In genomic region chr4:94339779-94340178, GRCh38 we compare ENCODE assay signal across 17 cellular contexts. TPM values are rescaled to one million over a fixed set of nuclear protein-coding genes. Genes with fewer than 3 reads are reported as not detected.
DNase-seq lines count a peak whose midpoint lies in the region; ATAC-seq and TF ChIP-seq lines count a peak whose summit lies in the region.
"Had no signal": no experiment of that assay in that cellular context is flagged by ENCODE, and none has a peak within 500 bp of the region (broad histone marks: within the 10 kb centered on the region; RNA-seq: fewer than 3 reads in every experiment).

No MANE protein-coding gene starts in this region.

- H3K27me3 ChIP-seq in smooth muscle cell (ENCODE audit: low read depth), result no peaks in the 10 kb centered on the region
- H3K27me3 ChIP-seq: body of pancreas, gastrocnemius medialis had no signal

- H3K36me3 ChIP-seq in smooth muscle cell (ENCODE audit: low read depth), result no peaks in the 10 kb centered on the region
- H3K36me3 ChIP-seq: gastrocnemius medialis had no signal

- H3K9me3 Mint-ChIP-seq in activated naive CD8-positive, alpha-beta T cell (ENCODE audit: low read depth), result no peaks in the 10 kb centered on the region

- peak overlapping the region; percentile 93 for H3K27ac Mint-ChIP-seq in activated naive CD8-positive, alpha-beta T cell

- H3K27me3 Mint-ChIP-seq in activated naive CD8-positive, alpha-beta T cell, result no peaks in the 10 kb centered on the region

- H3K9me3 ChIP-seq in smooth muscle cell (replicated peaks; ENCODE audit: low read depth), result no peaks in the 10 kb centered on the region
- H3K9me3 ChIP-seq: body of pancreas, gastrocnemius medialis had no signal

- no peak for TF ChIP-seq POLR2A in NB4 (IDR thresholded peaks at IDR 0.05; ENCODE audit: extremely low read depth, insufficient read length)

- no peaks in the 10 kb centered on the region for H3K4me1 ChIP-seq in smooth muscle cell (ENCODE audit: low read depth)
- H3K4me1 ChIP-seq: body of pancreas had no signal

- H3K36me3 Mint-ChIP-seq in activated naive CD8-positive, alpha-beta T cell, result no peaks in the 10 kb centered on the region

- no peaks in the 10 kb centered on the region for H4K20me1 ChIP-seq in smooth muscle cell (ENCODE audit: low read depth)

- no peaks in the 10 kb centered on the region for H3F3A ChIP-seq in smooth muscle cell (ENCODE audit: low read depth)

- H3K27ac ChIP-seq in smooth muscle cell (ENCODE audit: low read depth), result no peak overlapping the region
- H3K27ac ChIP-seq: body of pancreas, gastrocnemius medialis had no signal

- peaks cover 15% of the 10 kb centered on the region for H3K4me1 Mint-ChIP-seq in activated naive CD8-positive, alpha-beta T cell (ENCODE audit: low read depth)

- H3K4me3 ChIP-seq in NB4 (ENCODE audit: low read depth, low read length) (no peak overlapping the region), smooth muscle cell (no peak overlapping the region)
- H3K4me3 ChIP-seq: body of pancreas, gastrocnemius medialis had no signal

- peak overlapping the region; percentile 80 for H3K4me3 Mint-ChIP-seq in activated naive CD8-positive, alpha-beta T cell

- H3K4me2 ChIP-seq in smooth muscle cell, result no peak overlapping the region

- peak; percentile 43 for DNase-seq in Right ventricle myocardium superior
- no peak for DNase-seq in Right ventricle myocardium inferior (ENCODE audit: missing footprints)
- peak; percentile 2 for DNase-seq in NB4 (ENCODE audit: low read depth)
- no peak for DNase-seq in stimulated activated naive CD8-positive, alpha-beta T cell treated with anti-CD3 and anti-CD28 coated beads, Interleukin-15, Interleukin-2, amounts not matched to agents 100 U/mL and 50 U/mL, for 24 hours
- no peak for DNase-seq in NCI-H69 (lab: John Stamatoyannopoulos, UW)
- DNase-seq in smooth muscle cell (lab: John Stamatoyannopoulos, UW; ENCODE audit: unreplicated experiment), result no peak
- DNase-seq: body of pancreas; effector CD8-positive, alpha-beta T cell; gastrocnemius medialis; NCI-H1048; NCI-H510A treated with DMSO at 0.1 percent for 48 hours; nucleus accumbens; SHP77 had no signal

- H3K79me2 ChIP-seq in smooth muscle cell (ENCODE audit: low read depth), result no peaks in the 10 kb centered on the region

- intact Hi-C loops in Right ventricle myocardium superior (cut with DNase I), result no loop called here
- intact Hi-C loops in Right ventricle myocardium inferior (cut with DNase I), result loop anchor here (10.0 kb wide), 1 partner anchor 55 kb away; no protein-coding TSS in a partner anchor

- TF ChIP-seq CTCF in NB4 (IDR thresholded peaks at IDR 0.05; ENCODE audit: low read depth, low read length) (no peak), smooth muscle cell (IDR thresholded peaks at IDR 0.05; ENCODE audit: borderline replicate concordance, insufficient read depth, poor library complexity, severe bottlenecking) (no peak)

- H3K9ac ChIP-seq in smooth muscle cell (ENCODE audit: low read depth), result no peak overlapping the region

- WGBS in smooth muscle cell (ENCODE audit: low lambda C conversion rate), result 80% methylated on average over 9 of the region's 9 CpGs

- no peak overlapping the region for H2AFZ ChIP-seq in smooth muscle cell (ENCODE audit: low read depth)

- ATAC-seq in Right ventricle myocardium superior (ENCODE audit: poor library complexity) (peak; percentile 61), Right ventricle myocardium inferior (no peak), HG03565 (IDR thresholded peaks at IDR 0.05; ENCODE audit: unreplicated experiment) (no peak)
- peak; percentile 30 for ATAC-seq in stimulated activated naive CD8-positive, alpha-beta T cell treated with anti-CD3 and anti-CD28 coated beads, Interleukin-15, Interleukin-2, amounts not matched to agents 100 U/mL and 50 U/mL, for 24 hours
- ATAC-seq: body of pancreas, gastrocnemius medialis had no signal

RNA-seq across cellular contexts. Expression of gene HPGDS, which starts 2.9 kb away (rescaled TPM):
- total RNA-seq in Right ventricle myocardium superior (3.3 TPM), Right ventricle myocardium inferior (3.1 TPM), smooth muscle cell (not detected in 2 replicates)
- not detected in 2 replicates for polyA plus RNA-seq in smooth muscle cell
- total RNA-seq: HT-29 had no signal
- polyA plus RNA-seq: BJ had no signal

Comparison
In these comparisons a context has a peak if more than half of its experiments do, and no peak if none do; other contexts are left out.
1. ATAC-seq: peak in Right ventricle myocardium superior (single experiment) and stimulated activated naive CD8-positive, alpha-beta T cell treated with anti-CD3 and anti-CD28 coated beads, Interleukin-15, Interleukin-2, amounts not matched to agents 100 U/mL and 50 U/mL, for 24 hours (single experiment); none in Right ventricle myocardium inferior (single experiment) and HG03565 (single experiment).
2. DNase-seq: peak in Right ventricle myocardium superior (single experiment) and NB4 (single experiment); none in Right ventricle myocardium inferior (single experiment), stimulated activated naive CD8-positive, alpha-beta T cell treated with anti-CD3 and anti-CD28 coated beads, Interleukin-15, Interleukin-2, amounts not matched to agents 100 U/mL and 50 U/mL, for 24 hours (single experiment), NCI-H69 (single experiment) and smooth muscle cell (single experiment).